In genomic region chr1:223142795-223143759, GRCh38 we compare ENCODE assay signal across 1 cellular context.
TF ChIP-seq lines count a peak whose summit lies in the region.

TSS of gene TLR5 (minus strand) at chr1:223143248. CDS start at chr1:223113031, 30,217 bp downstream.

TF ChIP-seq in K562, 482 proteins besides CTCF, POLR2A, EP300 and RAD21 (continued from another document and continues in another):
- TF ChIP-seq ATF6 (CRISPR knock-in tag; IDR thresholded peaks at IDR 0.05) (peak; percentile 97), ESRRB (CRISPR knock-in tag; IDR thresholded peaks at IDR 0.05; ENCODE audit: borderline replicate concordance) (0 out of 2 replicates have a peak, but pooled peaks have one; percentile 51), ZNF12 (CRISPR knock-in tag; IDR thresholded peaks at IDR 0.05) (no peak), USF1 (CRISPR knock-in tag; IDR thresholded peaks at IDR 0.05) (peak; percentile 71), MAFF (IDR thresholded peaks at IDR 0.05; ENCODE audit: low read length) (no peak), JUN (IDR thresholded peaks at IDR 0.05; ENCODE audit: borderline replicate concordance, low read depth, low read length) (peak; percentile 41; the same call in 1 of the 2 replicates), JUN (CRISPR knock-in tag; IDR thresholded peaks at IDR 0.05; ENCODE audit: borderline replicate concordance) (peak; percentile 96), ZNF76 (CRISPR knock-in tag; IDR thresholded peaks at IDR 0.05; ENCODE audit: borderline replicate concordance) (peak; percentile 76), CREM (IDR thresholded peaks at IDR 0.05; ENCODE audit: low read depth) (no peak; the same call in 1 of the 2 replicates), KAT7 (CRISPR knock-in tag; IDR thresholded peaks at IDR 0.05; ENCODE audit: borderline replicate concordance) (peak; percentile 92), ZNF561 (CRISPR knock-in tag; conservative IDR thresholded peaks at IDR 0.05) (no peak), ZNF431 (CRISPR knock-in tag; IDR thresholded peaks at IDR 0.05) (peak; percentile 91), SAFB2 (IDR thresholded peaks at IDR 0.05; ENCODE audit: borderline replicate concordance, low read depth, low read length, severe bottlenecking) (no peak), FOXP4 (CRISPR knock-in tag; IDR thresholded peaks at IDR 0.05; ENCODE audit: borderline replicate concordance) (peak; percentile 96), ZNF212 (CRISPR knock-in tag; IDR thresholded peaks at IDR 0.05) (0 out of 2 replicates have a peak, but pooled peaks have one; percentile 11), BCOR (IDR thresholded peaks at IDR 0.05) (peak; percentile 44; the same call in 1 of the 2 replicates), HMG20B (CRISPR knock-in tag; IDR thresholded peaks at IDR 0.05) (no peak), ARID3A (IDR thresholded peaks at IDR 0.05; ENCODE audit: borderline replicate concordance, low read depth, low read length) (no peak), COPS2 (conservative IDR thresholded peaks at IDR 0.05) (no peak), ZMIZ1 (IDR thresholded peaks at IDR 0.05; ENCODE audit: low read depth in 2 of 2, low read length in 2 of 2) (no peak), E2F5 (CRISPR knock-in tag; IDR thresholded peaks at IDR 0.05) (peak; percentile 97), ZNF175 (CRISPR knock-in tag; IDR thresholded peaks at IDR 0.05; ENCODE audit: low read depth) (0 out of 2 replicates have a peak, but pooled peaks have one; percentile 61), GTF2F1 (IDR thresholded peaks at IDR 0.05; ENCODE audit: low read depth, low read length) (no peak), ZBTB9 (CRISPR knock-in tag; IDR thresholded peaks at IDR 0.05) (peak; percentile 76), CBX3 (IDR thresholded peaks at IDR 0.05; ENCODE audit: borderline replicate concordance in 1 of 2, low read length in 2 of 2) (peak in 1 of 2 experiments; percentile 86; a peak in 1 of 3 replicates), ZKSCAN1 (IDR thresholded peaks at IDR 0.05; ENCODE audit: low read depth, low read length) (no peak), CTCFL (IDR thresholded peaks at IDR 0.05; ENCODE audit: borderline replicate concordance, insufficient read depth, low read depth, low read length, poor library complexity, severe bottlenecking) (peak; percentile 91), ATF2 (CRISPR knock-in tag; IDR thresholded peaks at IDR 0.05) (peak; percentile 7; the same call in 1 of the 2 replicates), ZNF347 (CRISPR knock-in tag; IDR thresholded peaks at IDR 0.05; ENCODE audit: low read depth) (0 out of 2 replicates have a peak, but pooled peaks have one; percentile 30)
